Comparison of ENCODE assay signal across 33 cellular contexts in the genomic region with DNA sequence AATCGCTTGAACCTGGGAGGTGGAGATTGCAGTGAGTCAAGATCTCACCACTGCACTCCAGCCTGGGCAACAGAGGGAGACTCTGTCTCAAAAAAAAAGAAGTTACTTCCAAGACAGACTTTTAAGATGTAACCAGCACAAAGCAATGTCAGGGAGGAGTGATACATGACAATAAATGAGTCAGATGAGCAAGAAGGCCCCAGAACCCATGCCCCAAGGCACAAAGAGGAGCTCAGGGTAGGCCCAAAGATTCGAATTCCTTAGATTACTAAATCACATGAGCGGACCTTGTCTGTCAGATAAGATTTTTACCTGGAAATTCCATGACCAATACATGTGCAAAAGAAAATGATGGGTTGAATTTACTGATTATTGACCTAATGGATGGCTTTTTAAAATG. TPM values are rescaled to one million over a fixed set of nuclear protein-coding genes. Genes with fewer than 3 reads are reported as not detected.
"Had no signal": no experiment of that assay in that cellular context is flagged by ENCODE, and none has a peak within 500 bp of the region (broad histone marks: within the 10 kb centered on the region; RNA-seq: fewer than 3 reads in every experiment).

No MANE protein-coding gene starts in this region.

- H3K4me3 Mint-ChIP-seq: activated CD4-positive, alpha-beta memory T cell treated with anti-CD3 and anti-CD28 coated beads for 36 hours; activated CD4-positive, alpha-beta T cell treated with anti-CD3 and anti-CD28 coated beads, Interleukin-2, amount 10 ng/mL, durations not matched to agents 24 days and 14 days; activated T-cell treated with anti-CD3 and anti-CD28 coated beads, Interleukin-2, amount 50 U/mL, for 4 hours; activated T-helper 17 cell treated with anti-CD3 and anti-CD28 coated beads, Interleukin-2, amount 50 U/mL, for 72 hours; nephron; stimulated activated memory B cell treated with anti-CD40 and anti-IgM and Interleukin-4, amounts not matched to agents 10 μg/mL and 1 μg/mL and 100 μg/mL, for 72 hours had no signal

- H3K9me3 Mint-ChIP-seq: activated CD4-positive, alpha-beta memory T cell treated with anti-CD3 and anti-CD28 coated beads for 36 hours; activated CD4-positive, alpha-beta T cell treated with anti-CD3 and anti-CD28 coated beads, Interleukin-2, amount 10 ng/mL, durations not matched to agents 24 days and 14 days; activated T-cell treated with anti-CD3 and anti-CD28 coated beads, Interleukin-2, amount 50 U/mL, for 4 hours; activated T-helper 17 cell treated with anti-CD3 and anti-CD28 coated beads, Interleukin-2, amount 50 U/mL, for 72 hours; nephron; stimulated activated memory B cell treated with anti-CD40 and anti-IgM and Interleukin-4, amounts not matched to agents 10 μg/mL and 1 μg/mL and 100 μg/mL, for 72 hours had no signal

- H3K9me3 ChIP-seq: colonic mucosa, esophagus squamous epithelium, left ventricle myocardium inferior, mucosa of descending colon, ovary, prostate gland, stomach, thyroid gland, upper lobe of right lung had no signal

- DNase-seq: activated CD4-positive, alpha-beta memory T cell treated with anti-CD3 and anti-CD28 coated beads for 36 hours; activated CD4-positive, alpha-beta T cell treated with anti-CD3 and anti-CD28 coated beads, Interleukin-2, amount 10 ng/mL, durations not matched to agents 24 days and 14 days; activated CD4-positive, CD25-positive, alpha-beta regulatory T cell treated with anti-CD3 and anti-CD28 coated beads, Interleukin-2, amount 50 U/mL, for 72 hours; activated gamma-delta T cell treated with Interleukin-2 at 50 U/mL for 16 hours; activated naive CD4-positive, alpha-beta T cell treated with anti-CD3 and anti-CD28 coated beads, Interleukin-2, amount 50 U/mL, for 16 hours; activated T-cell treated with anti-CD3 and anti-CD28 coated beads, Interleukin-2, amount 50 U/mL, for 4 hours; anterior cingulate cortex; cerebellar nuclear complex; colonic mucosa; effector CD8-positive, alpha-beta T cell; esophagus squamous epithelium; left ventricle myocardium inferior; mucosa of descending colon; ovary; retina; small intestine; stimulated activated CD4-positive, alpha-beta T cell treated with anti-CD3 and anti-CD28 coated beads, Interleukin-1b, Interleukin-23, amount 100 ng/mL, for 48 hours; stimulated activated CD4-positive, alpha-beta T cell treated with anti-CD3 and anti-CD28 coated beads, Interleukin-4, amount 100 ng/mL, for 4 hours; stimulated activated CD8-positive, alpha-beta memory T cell treated with anti-CD3 and anti-CD28 coated beads, Interleukin-4, amount 100 ng/mL, for 48 hours; stomach; thyroid gland; upper lobe of right lung had no signal

- H3K27ac Mint-ChIP-seq: activated CD4-positive, alpha-beta memory T cell treated with anti-CD3 and anti-CD28 coated beads for 36 hours; activated CD4-positive, alpha-beta T cell treated with anti-CD3 and anti-CD28 coated beads, Interleukin-2, amount 10 ng/mL, durations not matched to agents 24 days and 14 days; activated T-helper 17 cell treated with anti-CD3 and anti-CD28 coated beads, Interleukin-2, amount 50 U/mL, for 72 hours; nephron; stimulated activated memory B cell treated with anti-CD40 and anti-IgM and Interleukin-4, amounts not matched to agents 10 μg/mL and 1 μg/mL and 100 μg/mL, for 72 hours had no signal

- H3K27me3 ChIP-seq: colonic mucosa, ovary, stomach, thyroid gland, upper lobe of right lung had no signal

- H3K4me3 ChIP-seq: colonic mucosa, esophagus squamous epithelium, left ventricle myocardium inferior, lung, mucosa of descending colon, ovary, prostate gland, stomach, thyroid gland, upper lobe of right lung had no signal

- ATAC-seq: activated T-cell treated with anti-CD3 and anti-CD28 coated beads, Interleukin-2, amount 50 U/mL, for 4 hours; activated T-helper 17 cell treated with anti-CD3 and anti-CD28 coated beads, Interleukin-2, amount 50 U/mL, for 72 hours; mucosa of descending colon; sciatic nerve; stimulated activated memory B cell treated with anti-CD40 and anti-IgM and Interleukin-4, amounts not matched to agents 10 μg/mL and 1 μg/mL and 100 μg/mL, for 72 hours; upper lobe of right lung had no signal

- H3K4me1 ChIP-seq: colonic mucosa, esophagus squamous epithelium, left ventricle myocardium inferior, prostate gland, stomach, thyroid gland, upper lobe of right lung had no signal

- H3K4me1 Mint-ChIP-seq: activated T-helper 17 cell treated with anti-CD3 and anti-CD28 coated beads, Interleukin-2, amount 50 U/mL, for 72 hours; nephron had no signal

- H3K36me3 Mint-ChIP-seq: activated CD4-positive, alpha-beta memory T cell treated with anti-CD3 and anti-CD28 coated beads for 36 hours; stimulated activated memory B cell treated with anti-CD40 and anti-IgM and Interleukin-4, amounts not matched to agents 10 μg/mL and 1 μg/mL and 100 μg/mL, for 72 hours had no signal

- H3K27ac ChIP-seq: colonic mucosa, epithelial cell of prostate, esophagus squamous epithelium, left ventricle myocardium inferior, ovary, prostate gland, stomach, thyroid gland, upper lobe of right lung, VCaP had no signal

- H3K36me3 ChIP-seq: colonic mucosa, esophagus squamous epithelium, left ventricle myocardium inferior, ovary, prostate gland, stomach, thyroid gland, upper lobe of right lung had no signal

RNA-seq across cellular contexts. Expression of gene CRTAM, which starts 33.7 kb away (rescaled TPM):
- total RNA-seq: colonic mucosa, dermis microvascular lymphatic vessel endothelial cell, left ventricle myocardium inferior, mesenteric fat pad, myocyte had no signal
